8 cellular contexts compared by ENCODE assay signal in the genomic region with DNA sequence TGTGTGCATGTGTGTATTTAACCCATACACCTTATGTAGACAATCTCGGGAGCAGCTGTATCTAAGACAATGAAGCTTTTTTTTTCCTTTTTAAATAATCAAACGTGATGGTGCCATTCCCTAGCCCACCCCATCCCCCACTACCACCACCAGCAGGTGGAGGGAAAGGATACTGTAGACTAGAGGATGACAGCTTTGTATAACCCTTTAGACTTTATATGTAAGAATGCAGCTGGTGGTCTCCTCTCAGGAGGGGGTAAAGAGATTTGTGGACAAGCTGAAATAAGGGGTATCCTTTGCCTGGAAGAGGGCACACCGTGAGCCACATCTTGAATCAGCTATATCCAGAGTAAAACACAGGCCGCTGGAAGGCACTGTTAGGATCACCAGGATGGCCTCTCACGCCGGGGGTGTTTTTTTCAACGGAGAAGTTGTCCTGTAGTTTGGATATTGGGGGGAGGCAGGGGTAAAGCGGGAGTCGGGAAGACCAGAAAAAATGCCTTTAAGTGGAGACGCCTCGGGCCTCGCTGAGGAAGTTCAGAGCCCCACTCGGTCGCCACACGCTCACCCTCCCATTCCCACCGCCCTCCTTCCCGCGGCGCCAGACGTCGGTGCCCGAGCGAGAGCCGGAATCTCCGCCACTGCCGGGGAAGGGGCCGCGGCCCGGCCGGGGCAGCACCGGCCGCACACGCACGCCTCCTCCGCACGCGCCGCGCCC. TPM values are rescaled to one million over a fixed set of nuclear protein-coding genes. Genes with fewer than 3 reads are reported as not detected.
A peak's percentile ranks its signal among the peaks of the same experiment; 100 is the strongest.
DNase-seq lines count a peak whose midpoint lies in the region; ATAC-seq and TF ChIP-seq lines count a peak whose summit lies in the region.

No MANE protein-coding gene starts in this region.

- no peaks in the 10 kb centered on the region for H3K9me3 Mint-ChIP-seq in CD8-positive, alpha-beta memory T cell

- no peaks in the 10 kb centered on the region for H3K36me3 ChIP-seq in CD8-positive, alpha-beta memory T cell (ENCODE audit: insufficient read depth, low read length)
- H3K36me3 ChIP-seq in prostate gland: no peaks in the 10 kb centered on the region

- H3K27me3 Mint-ChIP-seq in CD8-positive, alpha-beta memory T cell: no peaks in the 10 kb centered on the region

- peak overlapping the region; percentile 91 to 98 (median 96) for H3K27ac Mint-ChIP-seq in CD8-positive, alpha-beta memory T cell

- TF ChIP-seq POLR2A in prostate gland (IDR thresholded peaks at IDR 0.05): no peak

- CTCF ChIA-PET in CD8-positive, alpha-beta memory T cell (lab: Charles Lee): no interaction called here

- H3K4me3 Mint-ChIP-seq in CD8-positive, alpha-beta memory T cell: peak overlapping the region; percentile 90 to 97 (median 96)

- POLR2A ChIA-PET in CD8-positive, alpha-beta memory T cell (lab: Charles Lee): interaction anchor here (0.6 to 2.6 kb wide), 3 partner anchors 115 to 190 kb away, joined by 3 to 10 read pairs (median 4); partner anchors contain the start of gene TRIM59

- under 1% methylated on average over 39 of the region's 39 CpGs for WGBS in prostate gland

- H3K27me3 ChIP-seq in CD8-positive, alpha-beta memory T cell (ENCODE audit: insufficient read depth, low read length, poor library complexity, severe bottlenecking): no peaks in the 10 kb centered on the region
- H3K27me3 ChIP-seq in prostate gland (replicated peaks; ENCODE audit: insufficient read depth): no peaks in the 10 kb centered on the region

- no peaks in the 10 kb centered on the region for H3K9me3 ChIP-seq in CD8-positive, alpha-beta memory T cell (ENCODE audit: low read length)
- H3K9me3 ChIP-seq in prostate gland: no peaks in the 10 kb centered on the region

- H3K4me3 ChIP-seq in CD8-positive, alpha-beta memory T cell (ENCODE audit: low read length): peak overlapping the region; percentile 65
- peak overlapping the region; percentile 82 for H3K4me3 ChIP-seq in fibroblast of the aortic adventitia (ENCODE audit: low read depth, low read length)
- peak overlapping the region; percentile 60 to 67 for H3K4me3 ChIP-seq in prostate gland

- no peak for TF ChIP-seq CTCF in VCaP (conservative IDR thresholded peaks at IDR 0.05)
- TF ChIP-seq CTCF in fibroblast of the aortic adventitia (IDR thresholded peaks at IDR 0.05; ENCODE audit: insufficient read depth, low read length): no peak
- no peak for TF ChIP-seq CTCF in prostate gland (IDR thresholded peaks at IDR 0.05)

- ATAC-seq in GM21737 (IDR thresholded peaks at IDR 0.05; ENCODE audit: unreplicated experiment) (no peak), HG03521 (IDR thresholded peaks at IDR 0.05; ENCODE audit: unreplicated experiment) (no peak), GM21717 (IDR thresholded peaks at IDR 0.05; ENCODE audit: unreplicated experiment) (no peak)

- peaks cover 56% of the 10 kb centered on the region for H3K4me1 ChIP-seq in CD8-positive, alpha-beta memory T cell (ENCODE audit: insufficient read depth, low read length)
- H3K4me1 ChIP-seq in prostate gland (replicated peaks): no peaks in the 10 kb centered on the region

- H3K27ac ChIP-seq in CD8-positive, alpha-beta memory T cell (ENCODE audit: low read depth, low read length): peak overlapping the region; percentile 55
- peak overlapping the region; percentile 93 for H3K27ac ChIP-seq in VCaP
- peak overlapping the region; percentile 92 to 97 for H3K27ac ChIP-seq in prostate gland

- intact Hi-C loops in prostate gland (cut with DNase I): loop anchor here (10.0 kb wide), 1 partner anchor 190 kb away; the partner anchor contains the start of gene PPM1L

- peaks cover 64 to 76% (median 69%) of the 10 kb centered on the region in 3 donors for H3K4me1 Mint-ChIP-seq in CD8-positive, alpha-beta memory T cell

- H3K36me3 Mint-ChIP-seq in CD8-positive, alpha-beta memory T cell: peaks cover 1 to 15% (median 6%) of the 10 kb centered on the region in 3 donors

- peak in 2 of 5 donors; percentile 13 to 19 for DNase-seq in CD8-positive, alpha-beta memory T cell
- DNase-seq in HK-2 (ENCODE audit: unreplicated experiment) (peak; percentile 30), fibroblast of the aortic adventitia (ENCODE audit: low read depth) (no peak), prostate gland (ENCODE audit: low spot score) (peak; percentile 14)

RNA-seq across cellular contexts. Expression of gene KPNA4, which starts 1.0 kb away (rescaled TPM):
- 10 to 100 TPM; 72.7 to 86.5 TPM for total RNA-seq in CD8-positive, alpha-beta memory T cell
- 10.3 TPM for polyA plus RNA-seq in CD8-positive, alpha-beta memory T cell
- total RNA-seq in fibroblast of the aortic adventitia (ENCODE audit: low replicate concordance) (37.8 and 46.0 TPM in 2 replicates), prostate gland (10 to 100 TPM; 19.5 to 29.2 TPM)
